ENCODE assay signal across 12 cellular contexts in genomic region chr10:61936770-61937169, GRCh38. TPM values are rescaled to one million over a fixed set of nuclear protein-coding genes. Genes with fewer than 3 reads are reported as not detected.
DNase-seq lines count a peak whose midpoint lies in the region; ATAC-seq and TF ChIP-seq lines count a peak whose summit lies in the region.
"Had no signal": no experiment of that assay in that cellular context is flagged by ENCODE, and none has a peak within 500 bp of the region (broad histone marks: within the 10 kb centered on the region; RNA-seq: fewer than 3 reads in every experiment).

No MANE protein-coding gene starts in this region.

- H3K36me3 Mint-ChIP-seq in stimulated activated effector memory CD8-positive, alpha-beta T cell treated with anti-CD3 and anti-CD28 coated beads, Interleukin-12 subunit alpha, Interleukin-12 subunit beta, amount 100 ng/mL, for 72 hours, result peaks cover 34% of the 10 kb centered on the region

- H3K9me3 Mint-ChIP-seq in stimulated activated effector memory CD8-positive, alpha-beta T cell treated with anti-CD3 and anti-CD28 coated beads, Interleukin-12 subunit alpha, Interleukin-12 subunit beta, amount 100 ng/mL, for 72 hours, result no peaks in the 10 kb centered on the region

- peaks cover 32% of the 10 kb centered on the region for H3F3A ChIP-seq in DOHH2 (ENCODE audit: control insufficient read depth, insufficient read depth)

- H3K4me3 ChIP-seq in DOHH2 (ENCODE audit: low read length) (no peak overlapping the region), RWPE2 (ENCODE audit: severe bottlenecking) (no peak overlapping the region), esophagus squamous epithelium (no peak overlapping the region)
- no peak overlapping the region for H3K4me3 ChIP-seq in effector memory CD4-positive, alpha-beta T cell (ENCODE audit: insufficient read depth, low read depth, low read length, poor library complexity, severe bottlenecking)

- no peak for TF ChIP-seq POLR2A in esophagus squamous epithelium (IDR thresholded peaks at IDR 0.05)

- peaks cover 68% of the 10 kb centered on the region for H3K79me2 ChIP-seq in DOHH2 (ENCODE audit: control insufficient read depth, low read length)

- H3K27me3 ChIP-seq in DOHH2 (ENCODE audit: control insufficient read depth, low read length) (no peaks in the 10 kb centered on the region), RWPE2 (ENCODE audit: insufficient read depth, poor library complexity, severe bottlenecking) (no peaks in the 10 kb centered on the region), esophagus squamous epithelium (no peaks in the 10 kb centered on the region)
- H3K27me3 ChIP-seq in effector memory CD4-positive, alpha-beta T cell (replicated peaks; ENCODE audit: control insufficient read depth, insufficient read depth, low read length, poor library complexity, severe bottlenecking), result no peaks in the 10 kb centered on the region
- H3K27me3 ChIP-seq: brain microvascular endothelial cell had no signal

- no peak for ATAC-seq in RWPE2 (ENCODE audit: low read depth)
- no peak for ATAC-seq in stimulated activated effector memory CD8-positive, alpha-beta T cell treated with anti-CD3 and anti-CD28 coated beads, Interleukin-12 subunit alpha, Interleukin-12 subunit beta, amount 100 ng/mL, for 72 hours
- no peak for ATAC-seq in GM18867 (IDR thresholded peaks at IDR 0.05; ENCODE audit: unreplicated experiment)

- H3K4me1 Mint-ChIP-seq in stimulated activated effector memory CD8-positive, alpha-beta T cell treated with anti-CD3 and anti-CD28 coated beads, Interleukin-12 subunit alpha, Interleukin-12 subunit beta, amount 100 ng/mL, for 72 hours, result peaks cover 71% of the 10 kb centered on the region

- peak overlapping the region; percentile 86 for H3K27ac Mint-ChIP-seq in stimulated activated effector memory CD8-positive, alpha-beta T cell treated with anti-CD3 and anti-CD28 coated beads, Interleukin-12 subunit alpha, Interleukin-12 subunit beta, amount 100 ng/mL, for 72 hours

- peaks cover 96% of the 10 kb centered on the region for H3K4me1 ChIP-seq in DOHH2 (ENCODE audit: control insufficient read depth, low read length)
- H3K4me1 ChIP-seq in RWPE2 (ENCODE audit: insufficient read depth, poor library complexity, severe bottlenecking), result peaks cover 42% of the 10 kb centered on the region
- peaks cover 11 to 61% (median 32%) of the 10 kb centered on the region in 3 donors for H3K4me1 ChIP-seq in esophagus squamous epithelium
- peaks cover 34% of the 10 kb centered on the region for H3K4me1 ChIP-seq in effector memory CD4-positive, alpha-beta T cell (ENCODE audit: control insufficient read depth, insufficient read depth, low read length, poor library complexity, severe bottlenecking)

- peak overlapping the region; percentile 60 for H3K4me2 ChIP-seq in DOHH2 (ENCODE audit: low read length)

- H3K9me2 ChIP-seq in DOHH2 (replicated peaks; ENCODE audit: control insufficient read depth, low read length), result no peaks in the 10 kb centered on the region

- 68 to 75% methylated on average over 3 of the region's 3 CpGs for WGBS in esophagus squamous epithelium, 2 donors

- H3K9me3 ChIP-seq in DOHH2 (ENCODE audit: control insufficient read depth, insufficient read depth, low read length), result no peaks in the 10 kb centered on the region
- no peaks in the 10 kb centered on the region for H3K9me3 ChIP-seq in RWPE2 (ENCODE audit: severe bottlenecking)
- H3K9me3 ChIP-seq in esophagus squamous epithelium, result no peaks in the 10 kb centered on the region
- H3K9me3 ChIP-seq in effector memory CD4-positive, alpha-beta T cell (ENCODE audit: control insufficient read depth, low read length), result no peaks in the 10 kb centered on the region

- intact Hi-C loops in esophagus squamous epithelium (cut with DNase I), result no loop called here

- H3K4me3 Mint-ChIP-seq in stimulated activated effector memory CD8-positive, alpha-beta T cell treated with anti-CD3 and anti-CD28 coated beads, Interleukin-12 subunit alpha, Interleukin-12 subunit beta, amount 100 ng/mL, for 72 hours, result peak overlapping the region; percentile 64

- TF ChIP-seq CTCF in DOHH2 (IDR thresholded peaks at IDR 0.05; ENCODE audit: low read depth, low read length, poor library complexity, severe bottlenecking) (no peak), RWPE2 (IDR thresholded peaks at IDR 0.05; ENCODE audit: poor library complexity, severe bottlenecking) (no peak), esophagus squamous epithelium (IDR thresholded peaks at IDR 0.05) (no peak)

- H3K27ac ChIP-seq in DOHH2 (ENCODE audit: low read depth, low read length), result no peak overlapping the region
- peak overlapping the region; percentile 95 for H3K27ac ChIP-seq in RWPE2 (ENCODE audit: poor library complexity, severe bottlenecking)
- peak overlapping the region; percentile 36 to 77 (median 72) for H3K27ac ChIP-seq in esophagus squamous epithelium
- H3K27ac ChIP-seq in effector memory CD4-positive, alpha-beta T cell (ENCODE audit: insufficient read depth, low read length, poor library complexity, severe bottlenecking), result no peak overlapping the region
- H3K27ac ChIP-seq: brain microvascular endothelial cell had no signal

- H3K36me3 ChIP-seq in DOHH2 (ENCODE audit: control insufficient read depth, low read length), result peaks cover 40% of the 10 kb centered on the region
- peaks cover 11% of the 10 kb centered on the region for H3K36me3 ChIP-seq in RWPE2 (ENCODE audit: low read depth)
- peaks cover 0 to 6% (median 0%) of the 10 kb centered on the region in 3 donors for H3K36me3 ChIP-seq in esophagus squamous epithelium
- no peaks in the 10 kb centered on the region for H3K36me3 ChIP-seq in effector memory CD4-positive, alpha-beta T cell (ENCODE audit: control insufficient read depth, insufficient read depth, low read length)
- H3K36me3 ChIP-seq: brain microvascular endothelial cell had no signal

- H4K20me1 ChIP-seq in DOHH2 (ENCODE audit: control insufficient read depth, insufficient read depth, low read depth, low read length), result no peaks in the 10 kb centered on the region

- DNase-seq in RWPE2 (ENCODE audit: low spot score) (no peak), esophagus squamous epithelium (lab: John Stamatoyannopoulos, UW) (no peak), NCI-H69 (lab: John Stamatoyannopoulos, UW) (no peak)
- DNase-seq in stimulated activated effector memory CD8-positive, alpha-beta T cell treated with anti-CD3 and anti-CD28 coated beads, Interleukin-12 subunit alpha, Interleukin-12 subunit beta, amount 100 ng/mL, for 72 hours (ENCODE audit: low spot score in 2 of 2), result no peak
- no peak for DNase-seq in effector memory CD4-positive, alpha-beta T cell
- DNase-seq: activated CD8-positive, alpha-beta memory T cell treated with anti-CD3 and anti-CD28 coated beads, Interleukin-2, amount 50 U/mL, for 4 hours; brain microvascular endothelial cell; NCI-H2081; stimulated activated CD4-positive, alpha-beta T cell treated with anti-CD3 and anti-CD28 coated beads, Interleukin-4, amount 100 ng/mL, for 4 hours; T1000 had no signal

RNA-seq across cellular contexts. Expression of gene ARID5B, which starts 35.3 kb away (rescaled TPM):
- 10 to 100 TPM; 18.0 to 38.1 (median 30.2) TPM for total RNA-seq in esophagus squamous epithelium

Comparison
In these comparisons a context has a peak if more than half of its experiments do, and no peak if none do; other contexts are left out.
1. H3K27ac ChIP-seq: peak in RWPE2 (single experiment) and esophagus squamous epithelium (4 of 4); none in DOHH2 (single experiment) and effector memory CD4-positive, alpha-beta T cell (single experiment).